ENCODE assay signal across 8 cellular contexts in genomic region chr19:16572332-16573211, GRCh38.
DNase-seq lines count a peak whose midpoint lies in the region; ATAC-seq and TF ChIP-seq lines count a peak whose summit lies in the region.

TSS of gene SLC35E1 (minus strand) at chr19:16572415. CDS start at chr19:16572364, 51 bp downstream.

- DNase-seq in NCI-H526 treated with DMSO at 0.1 percent for 48 hours (lab: John Stamatoyannopoulos, UW) = peak; percentile 80
- DNase-seq in activated CD4-positive, alpha-beta T cell treated with anti-CD3 and anti-CD28 coated beads, Interleukin-2, amount 50 U/mL, for 1 hour = peak; percentile 89
- peak; percentile 99 for DNase-seq in cortex of kidney (lab: John Stamatoyannopoulos, UW)
- peak; percentile 99 for DNase-seq in left kidney (ENCODE audit: low read depth, low spot score)
- DNase-seq in stimulated activated CD4-positive, alpha-beta T cell treated with anti-CD3 and anti-CD28 coated beads, Interleukin-1b, Interleukin-23, amount 100 ng/mL, for 48 hours = peak; percentile 93

- TF ChIP-seq CTCF in C4-2B (conservative IDR thresholded peaks at IDR 0.05) = no peak

- ATAC-seq in GM19351 (IDR thresholded peaks at IDR 0.05; ENCODE audit: unreplicated experiment) (peak; percentile 91), HG03520 (IDR thresholded peaks at IDR 0.05; ENCODE audit: unreplicated experiment) (peak; percentile 82)

- peak within 1 kb of the TSS; percentile 91 for H3K27ac ChIP-seq in C4-2B

Comparison
In these comparisons a context has a peak if more than half of its experiments do, and no peak if none do; other contexts are left out.
1. Peak in every context shown above with its lines: DNase-seq, ATAC-seq and H3K27ac ChIP-seq.